18 cellular contexts compared by ENCODE assay signal in the genomic region with DNA sequence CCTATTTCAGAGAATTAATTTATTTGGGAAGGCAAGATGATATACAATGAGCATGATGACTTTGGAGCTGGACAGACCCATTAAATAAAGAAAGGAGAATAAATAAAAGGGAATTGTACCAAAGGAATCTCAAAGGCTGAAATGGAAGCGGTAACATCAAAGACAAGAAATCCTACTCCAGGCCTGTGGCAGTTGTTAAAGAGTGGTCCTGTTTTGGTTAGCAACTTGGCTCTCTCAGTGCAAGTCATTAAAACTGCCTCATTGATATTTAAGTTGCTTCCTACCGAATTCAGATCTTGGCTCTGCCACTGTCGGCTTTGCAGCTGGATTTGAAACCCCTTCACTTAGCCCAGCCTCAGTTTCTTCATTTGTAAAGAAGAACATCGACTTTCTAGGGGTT. TPM values are rescaled to one million over a fixed set of nuclear protein-coding genes. Genes with fewer than 3 reads are reported as not detected.
A peak's percentile ranks its signal among the peaks of the same experiment; 100 is the strongest.
DNase-seq lines count a peak whose midpoint lies in the region; ATAC-seq and TF ChIP-seq lines count a peak whose summit lies in the region.
"Had no signal": no experiment of that assay in that cellular context is flagged by ENCODE, and none has a peak within 500 bp of the region (broad histone marks: within the 10 kb centered on the region; RNA-seq: fewer than 3 reads in every experiment).

No MANE protein-coding gene starts in this region.

- H3K36me3 ChIP-seq in Panc1 (ENCODE audit: control insufficient read depth, insufficient read depth, low read length) (no peaks in the 10 kb centered on the region; the same call in 1 of the 2 replicates), SJCRH30 (peaks cover 5% of the 10 kb centered on the region)
- H3K36me3 ChIP-seq: BLaER1 treated with 17β-estradiol and CSF1 and Interleukin-3, amounts not matched to agents 10 nM and 100 nM had no signal

- CTCF ChIA-PET in Panc1 (lab: Charles Lee), result no interaction called here

- no TSS peak for BruUV-seq in Panc1 (replicated peaks; lab: Mats Ljungman, UMichigan)

- POLR2A ChIA-PET in Panc1 (lab: Charles Lee), result no interaction called here

- H3K4me1 Mint-ChIP-seq in nephron, result peaks cover 76% of the 10 kb centered on the region
- H3K4me1 Mint-ChIP-seq in stimulated activated naive CD8-positive, alpha-beta T cell treated with anti-CD3 and anti-CD28 coated beads, Interleukin-15, amount 100 ng/mL, for 72 hours, result peaks cover 15% of the 10 kb centered on the region

- TF ChIP-seq CTCF in Panc1 (IDR thresholded peaks at IDR 0.05), result no peak
- no peak for TF ChIP-seq CTCF in nephron (IDR thresholded peaks at IDR 0.05; ENCODE audit: unreplicated experiment in 3 of 3)

- peaks cover 35% of the 10 kb centered on the region for H3K36me3 Mint-ChIP-seq in nephron (ENCODE audit: low read depth)
- H3K36me3 Mint-ChIP-seq: CD8-positive, alpha-beta memory T cell had no signal

- DNase-seq in Panc1 (ENCODE audit: low read depth, low spot score) (no peak), caudate nucleus (lab: John Stamatoyannopoulos, UW) (no peak), SJCRH30 (no peak)
- no peak for DNase-seq in stimulated activated naive CD8-positive, alpha-beta T cell treated with anti-CD3 and anti-CD28 coated beads, Interleukin-15, amount 100 ng/mL, for 72 hours
- DNase-seq: CD8-positive, alpha-beta memory T cell; COR-L47; DMS 273 treated with DMSO at 0.1 percent for 48 hours; DMS53; DND-41; EL; GM23248; HCEC 1CT had no signal

- H3K4me1 ChIP-seq in Panc1 (ENCODE audit: control insufficient read depth, insufficient read depth, low read length) (peaks cover 86% of the 10 kb centered on the region), SJCRH30 (peaks cover 10% of the 10 kb centered on the region)

- in situ Hi-C loops in Panc1 (cut with HindIII; ENCODE audit: low pct_unique_long_range_greater_than_20kb, low sequenced_read_pairs), result no loop called here

- no peaks in the 10 kb centered on the region for H3K27me3 Mint-ChIP-seq in nephron (ENCODE audit: low read depth)
- peaks cover 39% of the 10 kb centered on the region for H3K27me3 Mint-ChIP-seq in stimulated activated naive CD8-positive, alpha-beta T cell treated with anti-CD3 and anti-CD28 coated beads, Interleukin-15, amount 100 ng/mL, for 72 hours
- H3K27me3 Mint-ChIP-seq: B cell; CD8-positive, alpha-beta memory T cell had no signal

- H3K9me3 ChIP-seq in Panc1 (ENCODE audit: control insufficient read depth, insufficient read depth, low read depth, low read length), result no peaks in the 10 kb centered on the region
- H3K9me3 ChIP-seq in SJCRH30 (replicated peaks), result no peaks in the 10 kb centered on the region
- H3K9me3 ChIP-seq: BLaER1 treated with 17β-estradiol and CSF1 and Interleukin-3, amounts not matched to agents 10 nM and 100 nM had no signal

- H3K9me3 Mint-ChIP-seq in nephron, result no peaks in the 10 kb centered on the region
- H3K9me3 Mint-ChIP-seq in stimulated activated naive CD8-positive, alpha-beta T cell treated with anti-CD3 and anti-CD28 coated beads, Interleukin-15, amount 100 ng/mL, for 72 hours, result no peaks in the 10 kb centered on the region
- H3K9me3 Mint-ChIP-seq: CD8-positive, alpha-beta memory T cell had no signal

- no peak overlapping the region for H3K4me3 ChIP-seq in Panc1 (ENCODE audit: low read depth in 2 of 2, low read length in 2 of 2)
- H3K4me3 ChIP-seq in SJCRH30, result no peak overlapping the region
- H3K4me3 ChIP-seq: BLaER1 treated with 17β-estradiol and CSF1 and Interleukin-3, amounts not matched to agents 10 nM and 100 nM; GM12878; GM23248 had no signal

- H3K27ac ChIP-seq in Panc1 (ENCODE audit: low read length), result peak overlapping the region; percentile 100
- H3K27ac ChIP-seq in caudate nucleus (ENCODE audit: low read depth, low read length), result peak overlapping the region; percentile 9
- no peak overlapping the region for H3K27ac ChIP-seq in SJCRH30
- H3K27ac ChIP-seq: BLaER1 treated with 17β-estradiol and CSF1 and Interleukin-3, amounts not matched to agents 10 nM and 100 nM; GM23248; HL-60 had no signal

- no peaks in the 10 kb centered on the region for H3K27me3 ChIP-seq in Panc1 (ENCODE audit: control insufficient read depth, insufficient read depth, low read length)
- H3K27me3 ChIP-seq in SJCRH30, result no peaks in the 10 kb centered on the region

- no peak for ATAC-seq in Panc1
- no peak for ATAC-seq in HG02759 (IDR thresholded peaks at IDR 0.05; ENCODE audit: unreplicated experiment)
- ATAC-seq in stimulated activated naive CD8-positive, alpha-beta T cell treated with anti-CD3 and anti-CD28 coated beads, Interleukin-15, amount 100 ng/mL, for 72 hours, result no peak
- ATAC-seq: GM12878 had no signal

- no peak overlapping the region for H3K4me3 Mint-ChIP-seq in nephron
- no peak overlapping the region for H3K4me3 Mint-ChIP-seq in stimulated activated naive CD8-positive, alpha-beta T cell treated with anti-CD3 and anti-CD28 coated beads, Interleukin-15, amount 100 ng/mL, for 72 hours
- H3K4me3 Mint-ChIP-seq: B cell; CD8-positive, alpha-beta memory T cell had no signal

- H3K27ac Mint-ChIP-seq in nephron, result peak overlapping the region in 2 of 3 experiments; percentile 3 to 36
- no peak overlapping the region for H3K27ac Mint-ChIP-seq in stimulated activated naive CD8-positive, alpha-beta T cell treated with anti-CD3 and anti-CD28 coated beads, Interleukin-15, amount 100 ng/mL, for 72 hours
- H3K27ac Mint-ChIP-seq: B cell; CD8-positive, alpha-beta memory T cell had no signal

- intact Hi-C loops in Panc1 (cut with micrococcal nuclease; ENCODE audit: unreplicated experiment), result loop anchor here (10.0 kb wide), 1 partner anchor 320 kb away; no protein-coding TSS in a partner anchor

RNA-seq across cellular contexts. Expression of gene TGFB2, which starts 10.1 kb away (rescaled TPM):
- total RNA-seq in Panc1 (2021; ENCODE audit: unreplicated experiment), result 58.9 TPM
- polyA plus RNA-seq in Panc1 (2012; ENCODE audit: insufficient read length), result 26.8 TPM
- 22.1 and 24.4 TPM in 2 replicates for total RNA-seq in SJCRH30 (2014; rRNA removed; shearing (Covaris generic))
- total RNA-seq: CD8-positive, alpha-beta memory T cell had no signal
- polyA plus RNA-seq: CD8-positive, alpha-beta memory T cell had no signal

Comparison
In these comparisons a context has a peak if more than half of its experiments do, and no peak if none do; other contexts are left out.
1. H3K27ac Mint-ChIP-seq: peak in nephron (2 of 3); none in stimulated activated naive CD8-positive, alpha-beta T cell treated with anti-CD3 and anti-CD28 coated beads, Interleukin-15, amount 100 ng/mL, for 72 hours (0 of 2).